ENCODE assay signal across 8 cellular contexts in genomic region chr10:4656576-4657194, GRCh38.
DNase-seq lines count a peak whose midpoint lies in the region; ATAC-seq and TF ChIP-seq lines count a peak whose summit lies in the region.

No MANE protein-coding gene starts in this region.

- peak; percentile 48 for DNase-seq in AG08395 (ENCODE audit: low spot score)
- peak; percentile 31 for DNase-seq in GM13977 (ENCODE audit: low spot score)
- peak; percentile 56 for DNase-seq in NCI-H2227 (lab: John Stamatoyannopoulos, UW; ENCODE audit: unreplicated experiment)
- DNase-seq in activated CD8-positive, alpha-beta T cell treated with anti-CD3 and anti-CD28 coated beads for 36 hours: peak; percentile 52
- DNase-seq in fibroblast of gingiva (ENCODE audit: low read depth): peak; percentile 66
- peak; percentile 81 for DNase-seq in neural progenitor cell (ENCODE audit: low spot score)
- DNase-seq in uterus: peak; percentile 53 to 57

- no peak overlapping the region for H3K4me2 ChIP-seq in neural progenitor cell

- peaks cover 15% of the 10 kb centered on the region for H3K27me3 Mint-ChIP-seq in activated CD8-positive, alpha-beta T cell treated with anti-CD3 and anti-CD28 coated beads for 36 hours
- no peaks in the 10 kb centered on the region for H3K27me3 Mint-ChIP-seq in neural progenitor cell (ENCODE audit: insufficient read depth, low read depth)

- H3K27ac ChIP-seq in neural progenitor cell: no peak overlapping the region
- H3K27ac ChIP-seq in uterus: no peak overlapping the region

- intact Hi-C loops in activated CD8-positive, alpha-beta T cell treated with anti-CD3 and anti-CD28 coated beads for 36 hours (cut with micrococcal nuclease): loop anchor here (10.0 kb wide), 1 partner anchor 1422 kb away; no protein-coding TSS in a partner anchor
- intact Hi-C loops in uterus (cut with DNase I; ENCODE audit: low total_unique reads): no loop called here

- in situ Hi-C loops in GM13977 (cut with MboI; ENCODE audit: low pct_unique_long_range_greater_than_20kb, low sequenced_read_pairs, unreplicated experiment): loop anchor here (25.0 kb wide), 1 partner anchor 1419 kb away; no protein-coding TSS in a partner anchor

- no peak for TF ChIP-seq POLR2A in uterus (IDR thresholded peaks at IDR 0.05)

- peaks cover 16% of the 10 kb centered on the region for H3K4me1 Mint-ChIP-seq in activated CD8-positive, alpha-beta T cell treated with anti-CD3 and anti-CD28 coated beads for 36 hours (ENCODE audit: low read depth)
- peaks cover 11% of the 10 kb centered on the region for H3K4me1 Mint-ChIP-seq in neural progenitor cell

- no peaks in the 10 kb centered on the region for H3K79me2 ChIP-seq in neural progenitor cell (ENCODE audit: low read depth)

- H3K27me3 ChIP-seq in neural progenitor cell (no peaks in the 10 kb centered on the region), uterus (no peaks in the 10 kb centered on the region)

- no peak overlapping the region for H2AFZ ChIP-seq in neural progenitor cell (replicated peaks)

- CTCF ChIA-PET in activated CD8-positive, alpha-beta T cell treated with anti-CD3 and anti-CD28 coated beads for 36 hours (lab: Charles Lee): interaction anchor here (0.6 to 1.8 kb wide), 23 partner anchors 8 to 1463 kb away, joined by 3 to 6 read pairs (median 3); no protein-coding TSS in a partner anchor

- no peak overlapping the region for H3K9ac ChIP-seq in neural progenitor cell

- no peak overlapping the region for H3K4me3 Mint-ChIP-seq in activated CD8-positive, alpha-beta T cell treated with anti-CD3 and anti-CD28 coated beads for 36 hours
- no peak overlapping the region for H3K4me3 Mint-ChIP-seq in neural progenitor cell

- peak; percentile 80 for TF ChIP-seq CTCF in GM13977 (IDR thresholded peaks at IDR 0.05; ENCODE audit: extremely low read depth, insufficient read depth, missing control alignments)
- peak; percentile 92 for TF ChIP-seq CTCF in activated CD8-positive, alpha-beta T cell treated with anti-CD3 and anti-CD28 coated beads for 36 hours (IDR thresholded peaks at IDR 0.05)
- TF ChIP-seq CTCF in neural progenitor cell (IDR thresholded peaks at IDR 0.05): peak; percentile 96
- TF ChIP-seq CTCF in uterus (IDR thresholded peaks at IDR 0.05): peak; percentile 83 to 91 (median 87)

- no peaks in the 10 kb centered on the region for H3K36me3 Mint-ChIP-seq in activated CD8-positive, alpha-beta T cell treated with anti-CD3 and anti-CD28 coated beads for 36 hours (ENCODE audit: low read depth)
- H3K36me3 Mint-ChIP-seq in neural progenitor cell: no peaks in the 10 kb centered on the region

- no peak for ATAC-seq in activated CD8-positive, alpha-beta T cell treated with anti-CD3 and anti-CD28 coated beads for 36 hours
- ATAC-seq in GM18909 (IDR thresholded peaks at IDR 0.05; ENCODE audit: poor library complexity, unreplicated experiment): no peak

- H4K20me1 ChIP-seq in neural progenitor cell (ENCODE audit: low read depth): no peaks in the 10 kb centered on the region

- no peaks in the 10 kb centered on the region for H3F3A ChIP-seq in neural progenitor cell (ENCODE audit: low read depth)

- H3K36me3 ChIP-seq in neural progenitor cell: no peaks in the 10 kb centered on the region
- no peaks in the 10 kb centered on the region for H3K36me3 ChIP-seq in uterus

- H3K4me3 ChIP-seq in neural progenitor cell (no peak overlapping the region), uterus (no peak overlapping the region)

- POLR2A ChIA-PET in activated CD8-positive, alpha-beta T cell treated with anti-CD3 and anti-CD28 coated beads for 36 hours (lab: Charles Lee): no interaction called here

- H3K9me3 Mint-ChIP-seq in activated CD8-positive, alpha-beta T cell treated with anti-CD3 and anti-CD28 coated beads for 36 hours: no peaks in the 10 kb centered on the region
- H3K9me3 Mint-ChIP-seq in neural progenitor cell: no peaks in the 10 kb centered on the region

- H3K27ac Mint-ChIP-seq in activated CD8-positive, alpha-beta T cell treated with anti-CD3 and anti-CD28 coated beads for 36 hours: no peak overlapping the region
- H3K27ac Mint-ChIP-seq in neural progenitor cell: no peak overlapping the region

- H3K4me1 ChIP-seq in neural progenitor cell (peaks cover 30% of the 10 kb centered on the region), uterus (no peaks in the 10 kb centered on the region)

- H3K9me3 ChIP-seq in neural progenitor cell (ENCODE audit: low read depth) (no peaks in the 10 kb centered on the region), uterus (no peaks in the 10 kb centered on the region)

Comparison
In these comparisons a context has a peak if more than half of its experiments do, and no peak if none do; other contexts are left out.
1. DNase-seq: peak in every context shown above with its lines; median percentile 81 in neural progenitor cell; 66 in fibroblast of gingiva; 56 in NCI-H2227; 55 in uterus; 52 in activated CD8-positive, alpha-beta T cell treated with anti-CD3 and anti-CD28 coated beads for 36 hours; 48 in AG08395; 31 in GM13977.